In the genomic region with DNA sequence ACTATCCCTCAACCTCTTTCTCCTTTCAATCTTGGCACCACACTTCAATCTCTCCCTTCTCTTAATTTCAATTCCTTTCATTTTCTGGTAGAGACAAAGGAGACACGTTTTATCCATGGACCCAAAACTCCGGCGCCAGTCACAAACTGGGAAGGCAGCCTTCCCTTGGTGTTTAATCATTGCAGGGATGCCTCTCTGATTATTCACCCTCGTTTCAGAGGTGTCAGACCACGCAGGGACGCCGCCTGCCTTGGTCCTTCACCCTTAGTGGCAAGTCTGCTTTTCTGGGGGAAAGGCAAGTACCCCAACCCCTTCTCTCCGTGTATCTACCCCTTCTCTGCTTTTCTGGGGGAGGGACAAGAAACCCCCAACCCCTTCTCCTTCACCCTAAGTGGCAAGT, we compare ENCODE assay signal across 21 cellular contexts. TPM values are rescaled to one million over a fixed set of nuclear protein-coding genes. Genes with fewer than 3 reads are reported as not detected.
"Had no signal": no experiment of that assay in that cellular context is flagged by ENCODE, and none has a peak within 500 bp of the region (broad histone marks: within the 10 kb centered on the region; RNA-seq: fewer than 3 reads in every experiment).

No MANE protein-coding gene starts in this region.

RNA-seq across cellular contexts. Expression of gene IZUMO1R, which starts 41.9 kb away (rescaled TPM):
- total RNA-seq: activated naive CD4-positive, alpha-beta T cell treated with anti-CD3 and anti-CD28 coated beads for 36 hours; activated naive CD4-positive, alpha-beta T cell treated with anti-CD3 and anti-CD28 coated beads, Interleukin-2, amount 50 U/mL, for 72 hours; activated naive CD8-positive, alpha-beta T cell treated with anti-CD3 and anti-CD28 coated beads for 36 hours; activated naive CD8-positive, alpha-beta T cell treated with anti-CD3 and anti-CD28 coated beads, Interleukin-2, amount 10 ng/mL, durations not matched to agents 7 days and 5 days; activated T-cell treated with anti-CD3 and anti-CD28 coated beads, Interleukin-2, amount 50 U/mL, for 4 hours; activated T-cell treated with anti-CD3 and anti-CD28 coated beads, Interleukin-2, amount 50 U/mL, for 72 hours; activated T-helper 1 cell treated with anti-CD3 and anti-CD28 coated beads, Interleukin-12 subunit alpha, Interleukin-12 subunit beta, Interleukin-2, Interleukin-4 antibody, amounts not matched to agents 30 ng/mL and 10 ng/mL and 1 ng/mL, durations not matched to agents 14 hours and 24 hours and 36 hours; activated T-helper 17 cell treated with anti-CD3 and anti-CD28 coated beads, Interleukin-2, amount 50 U/mL, for 72 hours; activated T-helper 2 cell treated with anti-CD3 and anti-CD28 coated beads, Interferon-gamma antibody, Interleukin-2, Interleukin-4, amounts not matched to agents 10 μg/mL and 5 μg/mL and 100 μg/mL, durations not matched to agents 14 hours and 24 hours and 36 hours; aorta; ascending aorta; astrocyte; body of pancreas; breast epithelium; bronchial epithelial cell; cardiac muscle cell; cardiac septum; cerebellum; chondrocyte had no signal
- polyA plus RNA-seq: adipose tissue, adrenal gland, aorta, cardiac muscle cell had no signal

RNA-seq across cellular contexts. Expression of gene GPR83, which starts 54.9 kb away (rescaled TPM):
- total RNA-seq: activated naive CD4-positive, alpha-beta T cell treated with anti-CD3 and anti-CD28 coated beads for 36 hours; activated T-helper 1 cell treated with anti-CD3 and anti-CD28 coated beads, Interleukin-12 subunit alpha, Interleukin-12 subunit beta, Interleukin-2, Interleukin-4 antibody, amounts not matched to agents 30 ng/mL and 10 ng/mL and 1 ng/mL, durations not matched to agents 14 hours and 24 hours and 36 hours; activated T-helper 2 cell treated with anti-CD3 and anti-CD28 coated beads, Interferon-gamma antibody, Interleukin-2, Interleukin-4, amounts not matched to agents 10 μg/mL and 5 μg/mL and 100 μg/mL, durations not matched to agents 14 hours and 24 hours and 36 hours; ascending aorta; body of pancreas; cardiac septum had no signal
- polyA plus RNA-seq: aorta, cardiac muscle cell had no signal
